Comparison of ENCODE assay signal across 29 cellular contexts in genomic region chr21:32507342-32507919, GRCh38.
DNase-seq lines count a peak whose midpoint lies in the region; ATAC-seq, FAIRE-seq and TF ChIP-seq lines count a peak whose summit lies in the region.
"Had no signal": no experiment of that assay in that cellular context is flagged by ENCODE, and none has a peak within 500 bp of the region (broad histone marks: within the 10 kb centered on the region; RNA-seq: fewer than 3 reads in every experiment).

No MANE protein-coding gene starts in this region.

- BruUV-seq in endothelial cell of umbilical vein (replicated peaks; lab: Mats Ljungman, UMichigan), result no TSS peak

- no peak overlapping the region for H2BK12ac ChIP-seq in mesenchymal stem cell (ENCODE audit: low read length in 2 of 2)

- H3K9ac ChIP-seq in endothelial cell of umbilical vein (replicated peaks; ENCODE audit: extremely low read depth, insufficient read depth, low read length) (no peak overlapping the region), mesenchymal stem cell (ENCODE audit: low read length) (no peak overlapping the region)
- H3K9ac ChIP-seq: KMS-11, SK-N-SH had no signal

- CTCF ChIA-PET in endothelial cell of umbilical vein (lab: Charles Lee), result interaction anchor here (0.9 to 1.0 kb wide), 2 partner anchors 92 to 104 kb away, joined by 3 read pairs; no protein-coding TSS in a partner anchor

- peak; percentile 96 for FAIRE-seq in HTR-8/SVneo (lab: Jason Lieb, UNC)
- peak; percentile 8 for FAIRE-seq in endothelial cell of umbilical vein (lab: Jason Lieb, UNC)
- FAIRE-seq: D721Med, GM19239 had no signal

- intact Hi-C loops in cardiac septum (cut with DNase I) (no loop called here), Right ventricle myocardium inferior (cut with DNase I) (no loop called here), endothelial cell of umbilical vein (cut with micrococcal nuclease) (no loop called here), sigmoid colon (cut with DNase I) (no loop called here)

- H3K27ac ChIP-seq in endothelial cell of umbilical vein (ENCODE audit: insufficient read depth, low read depth, low read length) (no peak overlapping the region), sigmoid colon (no peak overlapping the region), coronary artery (no peak overlapping the region), mesenchymal stem cell (ENCODE audit: low read length, poor library complexity, severe bottlenecking) (no peak overlapping the region)
- H3K27ac ChIP-seq: C4-2B, HL-60, KMS-11, RWPE1 had no signal

- H4K20me1 ChIP-seq in endothelial cell of umbilical vein (replicated peaks; ENCODE audit: control insufficient read depth, extremely low read depth, insufficient read depth, low read length), result no peaks in the 10 kb centered on the region

- no peak overlapping the region for H3K18ac ChIP-seq in mesenchymal stem cell (ENCODE audit: low read depth in 1 of 2, low read length in 2 of 2)

- H3K79me1 ChIP-seq in mesenchymal stem cell (replicated peaks; ENCODE audit: low read length, poor library complexity, severe bottlenecking), result no peaks in the 10 kb centered on the region

- H3K4ac ChIP-seq in mesenchymal stem cell (ENCODE audit: low read depth in 1 of 2, low read length in 2 of 2), result no peak overlapping the region

- dilution Hi-C loops in endothelial cell of umbilical vein (cut with MboI; ENCODE audit: extremely low pct_ligation_motif_present, low sequenced_read_pairs), result no loop called here

- no peaks in the 10 kb centered on the region for H3K4me1 ChIP-seq in endothelial cell of umbilical vein (ENCODE audit: control insufficient read depth, extremely low read depth, insufficient read depth, low read length)
- no peaks in the 10 kb centered on the region for H3K4me1 ChIP-seq in sigmoid colon
- no peaks in the 10 kb centered on the region for H3K4me1 ChIP-seq in mesenchymal stem cell (ENCODE audit: control insufficient read depth, insufficient read depth, low read depth, low read length)

- H2BK120ac ChIP-seq in mesenchymal stem cell (ENCODE audit: low read depth, low read length), result no peak overlapping the region

- 92 to 95% methylated on average over 16 of the region's 16 CpGs for WGBS in sigmoid colon, 2 donors
- 80% methylated on average over 16 of the region's 16 CpGs for WGBS in mesenchymal stem cell

- no peak overlapping the region for H2BK15ac ChIP-seq in mesenchymal stem cell (ENCODE audit: low read depth, poor library complexity, severe bottlenecking)

- no peaks in the 10 kb centered on the region for H3K9me1 ChIP-seq in endothelial cell of umbilical vein (replicated peaks; ENCODE audit: control insufficient read depth, extremely low read depth, insufficient read depth, low read length)

- H3K9me3 ChIP-seq in endothelial cell of umbilical vein (replicated peaks; ENCODE audit: control insufficient read depth, insufficient read depth, low read length) (no peaks in the 10 kb centered on the region), sigmoid colon (no peaks in the 10 kb centered on the region), mesenchymal stem cell (ENCODE audit: control insufficient read depth, low read length) (no peaks in the 10 kb centered on the region)
- H3K9me3 ChIP-seq: SK-N-SH had no signal

- H3K27me3 ChIP-seq in endothelial cell of umbilical vein (ENCODE audit: control insufficient read depth in 2 of 2, insufficient read depth in 2 of 2, low read length in 2 of 2), result no peaks in the 10 kb centered on the region
- no peaks in the 10 kb centered on the region for H3K27me3 ChIP-seq in sigmoid colon
- H3K27me3 ChIP-seq in mesenchymal stem cell (ENCODE audit: control insufficient read depth in 1 of 2, insufficient read depth in 1 of 2, low read length in 2 of 2), result no peaks in the 10 kb centered on the region

- H3K4me3 ChIP-seq in endothelial cell of umbilical vein (replicated peaks in 1 of 3; ENCODE audit: insufficient read depth in 1 of 3, low read depth in 1 of 3, low read length in 3 of 3), result no peak overlapping the region
- no peak overlapping the region for H3K4me3 ChIP-seq in sigmoid colon
- H3K4me3 ChIP-seq in coronary artery, result no peak overlapping the region
- no peak overlapping the region for H3K4me3 ChIP-seq in mesenchymal stem cell (ENCODE audit: insufficient read depth in 1 of 2, low read depth in 1 of 2, low read length in 2 of 2)

- peaks cover 0 to 4% of the 10 kb centered on the region in 2 experiments for H3K36me3 ChIP-seq in endothelial cell of umbilical vein (ENCODE audit: control insufficient read depth in 2 of 2, extremely low read depth in 1 of 2, insufficient read depth in 2 of 2, low read length in 2 of 2)
- peaks cover 7 to 73% (median 25%) of the 10 kb centered on the region in 4 donors for H3K36me3 ChIP-seq in sigmoid colon
- peaks cover 0 to 61% of the 10 kb centered on the region in 2 experiments for H3K36me3 ChIP-seq in mesenchymal stem cell (ENCODE audit: control insufficient read depth in 1 of 2, insufficient read depth in 2 of 2, low read depth in 1 of 2, low read length in 2 of 2)

- no peak overlapping the region for H2AK5ac ChIP-seq in mesenchymal stem cell (ENCODE audit: low read length, severe bottlenecking)

- H3K14ac ChIP-seq in mesenchymal stem cell (ENCODE audit: low read length in 2 of 2), result no peak overlapping the region

- H2AFZ ChIP-seq in endothelial cell of umbilical vein (ENCODE audit: low read depth, low read length) (no peak overlapping the region), mesenchymal stem cell (ENCODE audit: low read depth, low read length) (no peak overlapping the region)

- no peak overlapping the region for H4K8ac ChIP-seq in mesenchymal stem cell (ENCODE audit: low read length)

- POLR2A ChIA-PET in endothelial cell of umbilical vein (lab: Charles Lee), result no interaction called here

- no peak overlapping the region for H3K23ac ChIP-seq in mesenchymal stem cell (ENCODE audit: low read length in 2 of 2)

- H3K79me2 ChIP-seq in endothelial cell of umbilical vein (ENCODE audit: control insufficient read depth, insufficient read depth, low read length), result no peaks in the 10 kb centered on the region

- no peak overlapping the region for H4K91ac ChIP-seq in mesenchymal stem cell (ENCODE audit: low read length)

- TF ChIP-seq CTCF in endothelial cell of umbilical vein (IDR thresholded peaks at IDR 0.05; ENCODE audit: extremely low read depth in 1 of 2, insufficient read depth in 1 of 2, low read depth in 1 of 2, low read length in 2 of 2) (no peak), sigmoid colon (IDR thresholded peaks at IDR 0.05) (no peak), coronary artery (IDR thresholded peaks at IDR 0.05) (no peak)

- peak; percentile 35 for DNase-seq in cardiac septum (ENCODE audit: low spot score)
- DNase-seq in Right ventricle myocardium inferior (ENCODE audit: missing footprints), result no peak
- no peak for DNase-seq in HTR-8/SVneo (ENCODE audit: insufficient read length, low spot score)
- no peak for DNase-seq in endothelial cell of umbilical vein (ENCODE audit: low read depth, low spot score)
- DNase-seq in sigmoid colon, result peak; percentile 30
- no peak for DNase-seq in NCI-H446 treated with DMSO at 0.1 percent for 48 hours (lab: John Stamatoyannopoulos, UW)
- DNase-seq in coronary artery (ENCODE audit: low spot score), result no peak
- no peak for DNase-seq in mesenchymal stem cell
- DNase-seq: 8988T; DMS53; EL; GF-D8; GOT3; NCI-H1092 treated with DMSO at 0.1 percent for 48 hours; NCI-H1436 treated with DMSO at 0.1 percent for 48 hours; NCI-H2029; NCI-H2227 treated with DMSO at 0.1 percent for 48 hours; NCI-H524; NCI-H774; NK-92 treated with Interleukin-12 subunit alpha and Interleukin-12 subunit beta, amount 100 ng/mL, for 24 hours; SIG-M5; SK-N-SH had no signal

- TF ChIP-seq POLR2A in endothelial cell of umbilical vein (IDR thresholded peaks at IDR 0.05; ENCODE audit: low read depth, low read length) (no peak), sigmoid colon (IDR thresholded peaks at IDR 0.05) (no peak)

- ATAC-seq in Right ventricle myocardium inferior, result no peak
- ATAC-seq: HCT116 had no signal

- TF ChIP-seq EP300 in sigmoid colon (IDR thresholded peaks at IDR 0.05), result no peak

- H2BK5ac ChIP-seq in mesenchymal stem cell (ENCODE audit: low read depth, low read length, poor library complexity, severe bottlenecking), result no peak overlapping the region

- H3K4me2 ChIP-seq in endothelial cell of umbilical vein (ENCODE audit: insufficient read depth, low read length) (no peak overlapping the region), mesenchymal stem cell (ENCODE audit: low read length, poor library complexity, severe bottlenecking) (no peak overlapping the region)
- H3K4me2 ChIP-seq: KMS-11, SK-N-SH had no signal

TF ChIP-seq in endothelial cell of umbilical vein, 7 proteins besides CTCF, POLR2A, EP300 and RAD21:
- TF ChIP-seq POLR2AphosphoS5 (IDR thresholded peaks at IDR 0.05; ENCODE audit: insufficient read depth, low read depth, low read length) (no peak), MYC (IDR thresholded peaks at IDR 0.05; ENCODE audit: low read depth, low read length) (no peak), MAX (IDR thresholded peaks at IDR 0.05; ENCODE audit: insufficient read depth, insufficient read length) (no peak)

Comparison
In these comparisons a context has a peak if more than half of its experiments do, and no peak if none do; other contexts are left out.
1. DNase-seq: peak in cardiac septum (single experiment) and sigmoid colon (single experiment); none in Right ventricle myocardium inferior (single experiment), HTR-8/SVneo (single experiment), endothelial cell of umbilical vein (single experiment), NCI-H446 treated with DMSO at 0.1 percent for 48 hours (single experiment), coronary artery (single experiment) and mesenchymal stem cell (single experiment).